9 cellular contexts compared by ENCODE assay signal in the genomic region with DNA sequence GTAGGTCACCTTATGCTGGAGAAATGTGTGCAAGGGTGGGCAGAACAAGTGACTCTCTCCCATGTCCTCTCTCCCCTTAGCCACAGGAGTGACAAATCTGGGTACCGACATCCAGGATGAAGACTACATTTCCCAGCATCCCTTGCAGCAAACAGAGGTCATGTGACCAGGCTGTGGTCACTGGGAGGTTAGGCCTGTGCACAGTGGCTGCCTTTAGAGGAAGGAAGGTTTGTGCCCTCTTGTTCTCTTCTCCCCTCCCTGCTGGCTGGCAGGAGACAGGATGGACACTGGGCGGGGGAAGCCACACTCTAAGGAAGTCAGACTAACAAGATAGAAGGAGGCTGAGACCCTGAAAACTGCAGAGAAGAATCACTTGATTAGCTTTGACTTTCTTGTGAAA.
DNase-seq lines count a peak whose midpoint lies in the region; ATAC-seq and TF ChIP-seq lines count a peak whose summit lies in the region.
"Had no signal": no experiment of that assay in that cellular context is flagged by ENCODE, and none has a peak within 500 bp of the region (broad histone marks: within the 10 kb centered on the region; RNA-seq: fewer than 3 reads in every experiment).

No MANE protein-coding gene starts in this region.

- no peak overlapping the region for H3K27ac ChIP-seq in thyroid gland
- H3K27ac ChIP-seq: esophagus squamous epithelium had no signal

- no peak overlapping the region for H3K4me3 ChIP-seq in thyroid gland (replicated peaks in 1 of 3)
- H3K4me3 ChIP-seq: esophagus squamous epithelium had no signal

- H3K9me3 ChIP-seq in thyroid gland = no peaks in the 10 kb centered on the region
- H3K9me3 ChIP-seq: esophagus squamous epithelium had no signal

- no peaks in the 10 kb centered on the region for H3K9me3 Mint-ChIP-seq in activated CD4-positive, alpha-beta T cell treated with anti-CD3 and anti-CD28 coated beads, Interleukin-2, amount 10 ng/mL, durations not matched to agents 24 days and 14 days
- no peaks in the 10 kb centered on the region for H3K9me3 Mint-ChIP-seq in activated CD4-positive, alpha-beta memory T cell treated with anti-CD3 and anti-CD28 coated beads for 36 hours

- CTCF ChIA-PET in activated CD4-positive, alpha-beta memory T cell treated with anti-CD3 and anti-CD28 coated beads for 36 hours (lab: Charles Lee) = no interaction called here

- intact Hi-C loops in activated CD4-positive, alpha-beta T cell treated with anti-CD3 and anti-CD28 coated beads, Interleukin-2, amount 10 ng/mL, durations not matched to agents 24 days and 14 days (cut with micrococcal nuclease) = no loop called here
- intact Hi-C loops in activated CD4-positive, alpha-beta memory T cell treated with anti-CD3 and anti-CD28 coated beads for 36 hours (cut with micrococcal nuclease) = no loop called here
- intact Hi-C loops in posterior vena cava (cut with DNase I) (no loop called here), thyroid gland (cut with DNase I) (no loop called here)

- no peak overlapping the region for H3K27ac Mint-ChIP-seq in activated CD4-positive, alpha-beta T cell treated with anti-CD3 and anti-CD28 coated beads, Interleukin-2, amount 10 ng/mL, durations not matched to agents 24 days and 14 days
- H3K27ac Mint-ChIP-seq in activated CD4-positive, alpha-beta memory T cell treated with anti-CD3 and anti-CD28 coated beads for 36 hours = no peak overlapping the region

- ATAC-seq in HG02759 (IDR thresholded peaks at IDR 0.05; ENCODE audit: unreplicated experiment) = no peak

- TF ChIP-seq CTCF in thyroid gland (IDR thresholded peaks at IDR 0.05) = no peak

- no peaks in the 10 kb centered on the region for H3K36me3 Mint-ChIP-seq in activated CD4-positive, alpha-beta T cell treated with anti-CD3 and anti-CD28 coated beads, Interleukin-2, amount 10 ng/mL, durations not matched to agents 24 days and 14 days (ENCODE audit: low read depth)
- no peaks in the 10 kb centered on the region for H3K36me3 Mint-ChIP-seq in activated CD4-positive, alpha-beta memory T cell treated with anti-CD3 and anti-CD28 coated beads for 36 hours

- no peak for TF ChIP-seq POLR2A in thyroid gland (IDR thresholded peaks at IDR 0.05)

- WGBS in thyroid gland, 2 donors = 97 to 100% methylated on average over 2 of the region's 2 CpGs

- peak; percentile 73 for DNase-seq in activated CD4-positive, alpha-beta T cell treated with anti-CD3 and anti-CD28 coated beads, Interleukin-2, amount 10 ng/mL, durations not matched to agents 24 days and 14 days
- DNase-seq in activated CD4-positive, alpha-beta T cell treated with anti-CD3 and anti-CD28 coated beads, Interleukin-2, amount 50 U/mL, for 1 hour = no peak
- peak; percentile 9 for DNase-seq in M059J (ENCODE audit: low read depth)
- DNase-seq in activated CD4-positive, alpha-beta memory T cell treated with anti-CD3 and anti-CD28 coated beads for 36 hours = peak; percentile 40
- peak; percentile 50 for DNase-seq in posterior vena cava (ENCODE audit: low spot score)
- DNase-seq in NCI-H2029 (lab: John Stamatoyannopoulos, UW) = no peak
- no peak for DNase-seq in thyroid gland
- DNase-seq: esophagus squamous epithelium had no signal

- no peaks in the 10 kb centered on the region for H3K36me3 ChIP-seq in thyroid gland
- H3K36me3 ChIP-seq: esophagus squamous epithelium had no signal

- no peak overlapping the region for H3K4me3 Mint-ChIP-seq in activated CD4-positive, alpha-beta T cell treated with anti-CD3 and anti-CD28 coated beads, Interleukin-2, amount 10 ng/mL, durations not matched to agents 24 days and 14 days
- no peak overlapping the region for H3K4me3 Mint-ChIP-seq in activated CD4-positive, alpha-beta memory T cell treated with anti-CD3 and anti-CD28 coated beads for 36 hours

- POLR2A ChIA-PET in activated CD4-positive, alpha-beta memory T cell treated with anti-CD3 and anti-CD28 coated beads for 36 hours (lab: Charles Lee) = no interaction called here

- H3K27me3 Mint-ChIP-seq in activated CD4-positive, alpha-beta T cell treated with anti-CD3 and anti-CD28 coated beads, Interleukin-2, amount 10 ng/mL, durations not matched to agents 24 days and 14 days = peaks cover 3% of the 10 kb centered on the region
- no peaks in the 10 kb centered on the region for H3K27me3 Mint-ChIP-seq in activated CD4-positive, alpha-beta memory T cell treated with anti-CD3 and anti-CD28 coated beads for 36 hours

- H3K27me3 ChIP-seq in thyroid gland = no peaks in the 10 kb centered on the region

- H3K4me1 Mint-ChIP-seq in activated CD4-positive, alpha-beta T cell treated with anti-CD3 and anti-CD28 coated beads, Interleukin-2, amount 10 ng/mL, durations not matched to agents 24 days and 14 days = peaks cover 4% of the 10 kb centered on the region
- no peaks in the 10 kb centered on the region for H3K4me1 Mint-ChIP-seq in activated CD4-positive, alpha-beta memory T cell treated with anti-CD3 and anti-CD28 coated beads for 36 hours (ENCODE audit: low read depth)

- H3K4me1 ChIP-seq in thyroid gland = no peaks in the 10 kb centered on the region

Comparison
In these comparisons a context has a peak if more than half of its experiments do, and no peak if none do; other contexts are left out.
1. DNase-seq: peak in activated CD4-positive, alpha-beta T cell treated with anti-CD3 and anti-CD28 coated beads, Interleukin-2, amount 10 ng/mL, durations not matched to agents 24 days and 14 days (single experiment), M059J (single experiment), activated CD4-positive, alpha-beta memory T cell treated with anti-CD3 and anti-CD28 coated beads for 36 hours (single experiment) and posterior vena cava (single experiment); none in activated CD4-positive, alpha-beta T cell treated with anti-CD3 and anti-CD28 coated beads, Interleukin-2, amount 50 U/mL, for 1 hour (single experiment), NCI-H2029 (single experiment) and thyroid gland (0 of 2).